ENCODE assay signal across 1 cellular context in the genomic region with DNA sequence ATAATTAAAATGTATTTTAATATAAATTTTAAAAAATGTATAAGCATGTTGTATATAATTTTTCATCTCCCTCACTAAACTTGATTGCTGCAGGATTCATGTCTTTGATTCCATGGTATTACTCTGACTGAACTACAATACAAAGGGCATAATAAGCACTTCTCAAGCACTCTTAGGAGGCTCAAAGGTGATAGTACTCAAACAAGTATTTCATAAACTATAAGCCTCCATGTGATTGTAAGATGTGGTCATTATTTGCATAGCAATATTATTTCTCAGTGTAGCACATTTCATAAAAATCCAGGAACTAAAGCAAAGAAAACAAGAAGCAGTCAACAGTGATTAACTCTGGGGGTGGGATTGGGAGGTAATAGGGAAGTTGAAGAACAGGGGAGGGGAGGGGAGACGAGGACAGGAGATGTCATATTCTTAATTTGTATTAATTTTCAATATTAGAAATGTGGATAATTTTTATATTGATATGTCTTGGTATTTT.
TF ChIP-seq lines count a peak whose summit lies in the region.

No MANE protein-coding gene starts in this region.

TF ChIP-seq in A549, 52 proteins besides CTCF, POLR2A, EP300 and RAD21 (continued from another document):
- TF ChIP-seq, protein P1, sequence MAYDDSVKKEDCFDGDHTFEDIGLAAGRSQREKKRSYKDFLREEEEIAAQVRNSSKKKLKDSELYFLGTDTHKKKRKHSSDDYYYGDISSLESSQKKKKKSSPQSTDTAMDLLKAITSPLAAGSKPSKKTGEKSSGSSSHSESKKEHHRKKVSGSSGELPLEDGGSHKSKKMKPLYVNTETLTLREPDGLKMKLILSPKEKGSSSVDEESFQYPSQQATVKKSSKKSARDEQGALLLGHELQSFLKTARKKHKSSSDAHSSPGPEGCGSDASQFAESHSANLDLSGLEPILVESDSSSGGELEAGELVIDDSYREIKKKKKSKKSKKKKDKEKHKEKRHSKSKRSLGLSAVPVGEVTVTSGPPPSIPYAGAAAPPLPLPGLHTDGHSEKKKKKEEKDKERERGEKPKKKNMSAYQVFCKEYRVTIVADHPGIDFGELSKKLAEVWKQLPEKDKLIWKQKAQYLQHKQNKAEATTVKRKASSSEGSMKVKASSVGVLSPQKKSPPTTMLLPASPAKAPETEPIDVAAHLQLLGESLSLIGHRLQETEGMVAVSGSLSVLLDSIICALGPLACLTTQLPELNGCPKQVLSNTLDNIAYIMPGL (CRISPR knock-in tag; IDR thresholded peaks at IDR 0.05; ENCODE audit: borderline replicate concordance): no peak
